In genomic region chr6:164751395-164751794, GRCh38 we compare ENCODE assay signal across 25 cellular contexts.
DNase-seq lines count a peak whose midpoint lies in the region; ATAC-seq, FAIRE-seq and TF ChIP-seq lines count a peak whose summit lies in the region.
"Had no signal": no experiment of that assay in that cellular context is flagged by ENCODE, and none has a peak within 500 bp of the region (broad histone marks: within the 10 kb centered on the region; RNA-seq: fewer than 3 reads in every experiment).

No MANE protein-coding gene starts in this region.

- H3K56ac ChIP-seq in H1 (replicated peaks; ENCODE audit: insufficient read length, low read depth, low read length), result no peak overlapping the region

- no peak for FAIRE-seq in H1 (lab: Jason Lieb, UNC)
- FAIRE-seq: A204.1, GM12878, GM12892, GM19239 had no signal

- H3K4me3 ChIP-seq in H1 (ENCODE audit: extremely low read depth in 1 of 4, insufficient read depth in 2 of 4, low read depth in 3 of 4, low read length in 4 of 4) (no peak overlapping the region), neuronal stem cell (ENCODE audit: low read length in 2 of 2) (no peak overlapping the region), upper lobe of right lung (no peak overlapping the region)
- H3K4me3 ChIP-seq: BLaER1, GM12878 had no signal

- TF ChIP-seq RAD21 in H1 (IDR thresholded peaks at IDR 0.05 in 1 of 2, conservative IDR thresholded peaks at IDR 0.05 in 1 of 2; ENCODE audit: low read depth in 2 of 2, low read length in 2 of 2), result no peak

- H3K4me1 ChIP-seq in H1 (replicated peaks in 1 of 4; ENCODE audit: control insufficient read depth in 3 of 4, insufficient read depth in 4 of 4, low read length in 3 of 4) (0 out of 7 replicates have a peak, but pooled peaks cover 0 to 3% (median 0%) of the 10 kb centered on the region in 4 experiments), neuronal stem cell (ENCODE audit: control insufficient read depth in 2 of 2, insufficient read depth in 1 of 2, low read depth in 1 of 2, low read length in 2 of 2) (peaks cover 3 to 6% of the 10 kb centered on the region in 2 donors), upper lobe of right lung (no peaks in the 10 kb centered on the region)
- H3K4me1 ChIP-seq: BLaER1 had no signal

- H2BK15ac ChIP-seq in H1 (ENCODE audit: low read length) (peak overlapping the region; percentile 40; the same call in 1 of the 2 replicates), neuronal stem cell (ENCODE audit: low read length) (no peak overlapping the region)

- H4K8ac ChIP-seq in H1 (ENCODE audit: extremely low read depth, insufficient read depth, low read length), result no peak overlapping the region
- H4K8ac ChIP-seq in neuronal stem cell (ENCODE audit: low read depth, low read length), result no peak overlapping the region

- H3K4me2 ChIP-seq in H1 (ENCODE audit: insufficient read depth in 1 of 2, low read depth in 2 of 2, low read length in 2 of 2) (no peak overlapping the region), neuronal stem cell (ENCODE audit: insufficient read depth, low read length, poor library complexity, severe bottlenecking) (no peak overlapping the region)
- H3K4me2 ChIP-seq: BLaER1 had no signal

- H4K20me1 ChIP-seq in H1 (replicated peaks in 1 of 2; ENCODE audit: control insufficient read depth in 1 of 2, insufficient read depth in 2 of 2, low read length in 2 of 2), result no peaks in the 10 kb centered on the region
- H4K20me1 ChIP-seq: BLaER1 had no signal

- CTCF ChIA-PET in H1 (lab: Charles Lee; ENCODE audit: partially characterized antibody), result interaction anchor here (1.7 kb wide), 1 partner anchor 100 kb away, joined by 4 read pairs; no protein-coding TSS in a partner anchor

- H3K23me2 ChIP-seq in H1 (ENCODE audit: low read depth, low read length), result no peaks in the 10 kb centered on the region

- H2BK12ac ChIP-seq in H1 (ENCODE audit: low read depth, low read length) (no peak overlapping the region), neuronal stem cell (ENCODE audit: low read length) (no peak overlapping the region)

- no peak overlapping the region for H4K5ac ChIP-seq in H1 (ENCODE audit: insufficient read length, low read depth, low read length)

- H3K9me3 ChIP-seq in H1 (ENCODE audit: insufficient read depth in 2 of 2, low read depth in 1 of 2, low read length in 1 of 2), result no peaks in the 10 kb centered on the region
- H3K9me3 ChIP-seq in neuronal stem cell (replicated peaks in 1 of 2; ENCODE audit: control insufficient read depth in 2 of 2, insufficient read depth in 1 of 2, low read depth in 1 of 2, low read length in 2 of 2), result no peaks in the 10 kb centered on the region
- no peaks in the 10 kb centered on the region for H3K9me3 ChIP-seq in upper lobe of right lung
- H3K9me3 ChIP-seq: BE2C had no signal

- no peak overlapping the region for H3K14ac ChIP-seq in H1 (ENCODE audit: insufficient read length)
- H3K14ac ChIP-seq in neuronal stem cell (ENCODE audit: low read length), result no peak overlapping the region

- H3K4ac ChIP-seq in H1 (replicated peaks; ENCODE audit: insufficient read length, low read depth, low read length), result no peak overlapping the region
- no peak overlapping the region for H3K4ac ChIP-seq in neuronal stem cell (ENCODE audit: low read length)

- peak overlapping the region; percentile 88; the same call in 1 of the 2 replicates for H2AFZ ChIP-seq in H1 (ENCODE audit: low read length)
- H2AFZ ChIP-seq in neuronal stem cell (ENCODE audit: low read length), result peak overlapping the region; percentile 32

- H3K9ac ChIP-seq in H1 (replicated peaks in 1 of 4; ENCODE audit: extremely low read depth in 1 of 4, low read depth in 3 of 4, low read length in 3 of 4) (no peak overlapping the region), neuronal stem cell (ENCODE audit: low read depth, low read length, poor library complexity) (no peak overlapping the region)
- H3K9ac ChIP-seq: BLaER1 had no signal

- H2BK120ac ChIP-seq in H1 (replicated peaks; ENCODE audit: low read depth, low read length) (no peak overlapping the region), neuronal stem cell (ENCODE audit: low read depth, low read length) (no peak overlapping the region)

- 91% methylated on average over 5 of the region's 5 CpGs; no CpG with 5 or more reads in 1 of the 2 experiments for WGBS in H1 (ENCODE audit: extremely low coverage in 1 of 2, insufficient coverage in 1 of 2, insufficient read length in 1 of 2, insufficient replicate concordance in 2 of 2, low coverage in 1 of 2, low lambda C conversion rate in 2 of 2, missing lambda C conversion rate in 1 of 2), 2 experiments
- WGBS in neuronal stem cell (ENCODE audit: extremely low coverage in 2 of 2, insufficient read length in 2 of 2, insufficient replicate concordance in 1 of 2), 2 donors, result no CpG with 5 or more reads among the region's 5 CpGs

- H4K91ac ChIP-seq in H1 (replicated peaks; ENCODE audit: insufficient read length, low read length), result no peak overlapping the region
- no peak overlapping the region for H4K91ac ChIP-seq in neuronal stem cell (ENCODE audit: low read depth, low read length, poor library complexity)

- no peak for TF ChIP-seq POLR2A in H1 (IDR thresholded peaks at IDR 0.05; ENCODE audit: control extremely low read depth in 1 of 2, low read depth in 2 of 2, low read length in 2 of 2)

- H3K27ac ChIP-seq in H1 (ENCODE audit: low read depth, low read length), result no peak overlapping the region
- no peak overlapping the region for H3K27ac ChIP-seq in neuronal stem cell (replicated peaks; ENCODE audit: low read length)
- H3K27ac ChIP-seq in upper lobe of right lung, result no peak overlapping the region
- H3K27ac ChIP-seq: BLaER1 had no signal

- H3K27me3 ChIP-seq in H1 (replicated peaks in 1 of 4; ENCODE audit: control insufficient read depth in 3 of 4, extremely low read depth in 1 of 4, insufficient read depth in 3 of 4, low read length in 3 of 4) (no peaks in the 10 kb centered on the region), neuronal stem cell (ENCODE audit: control insufficient read depth in 3 of 3, insufficient read depth in 3 of 3, low read depth in 1 of 3, low read length in 3 of 3) (no peaks in the 10 kb centered on the region), upper lobe of right lung (no peaks in the 10 kb centered on the region)
- H3K27me3 ChIP-seq: BE2C, BLaER1 had no signal

- no peak overlapping the region for H3K23ac ChIP-seq in H1 (ENCODE audit: insufficient read length)
- H3K23ac ChIP-seq in neuronal stem cell (ENCODE audit: low read depth, low read length, poor library complexity), result no peak overlapping the region

- H2AK5ac ChIP-seq in H1 (ENCODE audit: low read depth, low read length) (no peak overlapping the region), neuronal stem cell (ENCODE audit: low read depth, low read length) (no peak overlapping the region)

- intact Hi-C loops in upper lobe of right lung (cut with DNase I), result no loop called here

- no peak overlapping the region for H2BK5ac ChIP-seq in H1 (ENCODE audit: low read depth, low read length)
- no peak overlapping the region for H2BK5ac ChIP-seq in neuronal stem cell (ENCODE audit: low read length)

- no peak for TF ChIP-seq CTCF in H1 (IDR thresholded peaks at IDR 0.05; ENCODE audit: control extremely low read depth in 1 of 3, insufficient read depth in 1 of 3, low read depth in 1 of 3, low read length in 3 of 3)
- no peak for TF ChIP-seq CTCF in upper lobe of right lung (IDR thresholded peaks at IDR 0.05)
- TF ChIP-seq CTCF in GM13977 (IDR thresholded peaks at IDR 0.05; ENCODE audit: extremely low read depth, insufficient read depth, missing control alignments), result no peak

- H3K36me3 ChIP-seq in H1 (ENCODE audit: control insufficient read depth in 2 of 4, insufficient read depth in 4 of 4, low read length in 3 of 4) (no peaks in the 10 kb centered on the region), neuronal stem cell (replicated peaks in 1 of 2; ENCODE audit: control insufficient read depth in 2 of 2, insufficient read depth in 2 of 2, low read length in 2 of 2) (no peaks in the 10 kb centered on the region), upper lobe of right lung (no peaks in the 10 kb centered on the region)
- H3K36me3 ChIP-seq: BE2C, BLaER1 had no signal

- ATAC-seq in upper lobe of right lung, result no peak
- ATAC-seq: GM12878 had no signal

- DNase-seq in H1 (ENCODE audit: low read depth in 1 of 2, low spot score in 2 of 2), result no peak
- no peak for DNase-seq in neuronal stem cell (ENCODE audit: low spot score)
- DNase-seq in upper lobe of right lung, result no peak
- DNase-seq in HCEC 1CT, result no peak
- no peak for DNase-seq in GM13977 (ENCODE audit: low spot score)
- DNase-seq: 8988T; ACHN; BE2C; C1 segment of cervical spinal cord; CD4-positive, alpha-beta memory T cell; CD4-positive, CD25-positive, alpha-beta regulatory T cell; CD8-positive, alpha-beta memory T cell; COR-L47; DMS 273 treated with DMSO at 0.1 percent for 48 hours; DMS153; DMS53; DMS79; DND-41; EL; GDM1 had no signal

- in situ Hi-C loops in GM13977 (cut with MboI; ENCODE audit: low pct_unique_long_range_greater_than_20kb, low sequenced_read_pairs, unreplicated experiment), result no loop called here

- H3K18ac ChIP-seq in H1 (ENCODE audit: extremely low read depth, low read length) (no peak overlapping the region), neuronal stem cell (ENCODE audit: low read length) (peak overlapping the region; percentile 31)

- H3K79me1 ChIP-seq in H1 (ENCODE audit: low read depth, low read length) (no peaks in the 10 kb centered on the region), neuronal stem cell (ENCODE audit: low read depth, low read length) (no peaks in the 10 kb centered on the region)

- H3K79me2 ChIP-seq in H1 (ENCODE audit: control insufficient read depth in 1 of 2, insufficient read depth in 2 of 2, low read length in 2 of 2), result no peaks in the 10 kb centered on the region

- no peak overlapping the region for H2BK20ac ChIP-seq in H1 (ENCODE audit: low read length)

- POLR2A ChIA-PET in H1 (lab: Charles Lee; ENCODE audit: partially characterized antibody), result no interaction called here

- TF ChIP-seq EP300 in H1 (IDR thresholded peaks at IDR 0.05; ENCODE audit: borderline replicate concordance in 1 of 2, low read depth in 2 of 2, low read length in 2 of 2), result no peak

TF ChIP-seq in H1, 55 proteins besides CTCF, POLR2A, EP300 and RAD21 (continues in another document):
- no peak for TF ChIP-seq NANOG (IDR thresholded peaks at IDR 0.05; ENCODE audit: insufficient read depth, low read depth, low read length, poor library complexity, severe bottlenecking)
- no peak for TF ChIP-seq KDM5A (IDR thresholded peaks at IDR 0.05; ENCODE audit: low read length)
- no peak for TF ChIP-seq CBX5 (IDR thresholded peaks at IDR 0.05; ENCODE audit: low read depth, low read length)
- no peak for TF ChIP-seq BRCA1 (IDR thresholded peaks at IDR 0.05; ENCODE audit: low read depth, low read length)
- TF ChIP-seq NRF1 (IDR thresholded peaks at IDR 0.05; ENCODE audit: low read depth, low read length), result no peak
- no peak for TF ChIP-seq TAF1 (IDR thresholded peaks at IDR 0.05; ENCODE audit: low read depth, low read length)
- TF ChIP-seq SUZ12 (IDR thresholded peaks at IDR 0.05; ENCODE audit: low read length), result no peak
- no peak for TF ChIP-seq JUN (IDR thresholded peaks at IDR 0.05; ENCODE audit: low read depth, low read length)
- TF ChIP-seq SP2 (IDR thresholded peaks at IDR 0.05; ENCODE audit: low read length), result no peak
- no peak for TF ChIP-seq RXRA (IDR thresholded peaks at IDR 0.05; ENCODE audit: insufficient read depth, low read depth, low read length)
- TF ChIP-seq BACH1 (IDR thresholded peaks at IDR 0.05; ENCODE audit: low read length), result no peak
